ENCODE assay signal across 9 cellular contexts in the genomic region with DNA sequence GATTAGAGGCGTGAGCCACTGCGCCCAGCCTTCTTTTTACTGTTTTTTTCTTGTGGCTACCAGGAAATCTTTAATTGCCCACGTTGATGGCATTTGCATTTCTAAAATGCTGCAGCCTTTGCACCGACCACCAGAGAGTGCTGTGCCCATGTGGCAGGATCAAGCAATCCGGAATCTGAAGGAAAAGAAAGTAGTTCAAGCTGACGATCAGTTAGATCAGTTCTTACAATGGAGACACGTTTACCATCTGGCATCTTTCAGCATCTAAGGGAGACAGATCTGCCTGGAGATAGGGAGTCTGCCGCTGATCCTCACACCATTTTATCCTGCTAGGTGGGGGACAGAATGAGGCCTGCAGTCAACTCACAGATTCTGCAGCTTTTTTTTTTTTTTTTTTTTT. TPM values are rescaled to one million over a fixed set of nuclear protein-coding genes. Genes with fewer than 3 reads are reported as not detected.
DNase-seq lines count a peak whose midpoint lies in the region; ATAC-seq, FAIRE-seq and TF ChIP-seq lines count a peak whose summit lies in the region.
"Had no signal": no experiment of that assay in that cellular context is flagged by ENCODE, and none has a peak within 500 bp of the region (broad histone marks: within the 10 kb centered on the region; RNA-seq: fewer than 3 reads in every experiment).

No MANE protein-coding gene starts in this region.

- no peak overlapping the region for H3K4me2 ChIP-seq in A549

- no peaks in the 10 kb centered on the region for H3K9me3 ChIP-seq in A549

- H3K36me3 Mint-ChIP-seq in naive thymus-derived CD8-positive, alpha-beta T cell, result no peaks in the 10 kb centered on the region

- no peak overlapping the region for H3K4me3 ChIP-seq in A549

- TF ChIP-seq EP300 in A549 (IDR thresholded peaks at IDR 0.05), result no peak

- peak overlapping the region in 1 of 10 donors; percentile 60 for H3K27ac Mint-ChIP-seq in naive thymus-derived CD8-positive, alpha-beta T cell

- H3K4me1 Mint-ChIP-seq in naive thymus-derived CD8-positive, alpha-beta T cell, result peaks cover 0 to 6% (median 1%) of the 10 kb centered on the region in 4 donors

- peak; percentile 54 for TF ChIP-seq CTCF in A549 (IDR thresholded peaks at IDR 0.05)

- POLR2A ChIA-PET in A549 (lab: Yijun Ruan, JAX), result no interaction called here
- POLR2A ChIA-PET in naive thymus-derived CD8-positive, alpha-beta T cell (lab: Charles Lee), result no interaction called here

- ATAC-seq in A549 (peak; percentile 59 to 67; a peak in 4 of 6 replicates), GM19452 (IDR thresholded peaks at IDR 0.05; ENCODE audit: unreplicated experiment) (no peak)
- ATAC-seq in naive thymus-derived CD8-positive, alpha-beta T cell, result peak; percentile 37 to 45

- no peak overlapping the region for H3K4me3 Mint-ChIP-seq in naive thymus-derived CD8-positive, alpha-beta T cell

- H3K9me3 Mint-ChIP-seq in naive thymus-derived CD8-positive, alpha-beta T cell, result no peaks in the 10 kb centered on the region

- H3K4me1 ChIP-seq in A549, result no peaks in the 10 kb centered on the region

- H3K27ac ChIP-seq in A549, result no peak overlapping the region

- in situ Hi-C loops in T47D (cut with HindIII; ENCODE audit: low pct_unique_long_range_greater_than_20kb, low sequenced_read_pairs), result no loop called here

- DNase-seq in A549 (ENCODE audit: low read depth in 1 of 2, low spot score in 1 of 2) (peak; percentile 47 to 58), ELR (ENCODE audit: low read depth) (peak; percentile 59), NCI-H510A (lab: John Stamatoyannopoulos, UW) (peak; percentile 41), T47D (ENCODE audit: low read depth in 1 of 2, low spot score in 1 of 2) (peak; percentile 51 to 64), activated gamma-delta T cell (lab: John Stamatoyannopoulos, UW) (no peak)
- peak in 3 of 10 donors; percentile 16 to 29 (median 26) for DNase-seq in naive thymus-derived CD8-positive, alpha-beta T cell
- DNase-seq in central memory CD4-positive, alpha-beta T cell, result no peak

- peaks cover 0 to 21% (median 10%) of the 10 kb centered on the region in 5 donors for H3K27me3 Mint-ChIP-seq in naive thymus-derived CD8-positive, alpha-beta T cell

- CTCF ChIA-PET in A549 (lab: Yijun Ruan, JAX), result interaction anchor here (1.0 to 1.9 kb wide), 6 partner anchors 9 to 29 kb away, joined by 3 to 9 read pairs (median 4); partner anchors contain the start of gene TINCR

- WGBS in A549 (ENCODE audit: missing lambda C conversion rate), result 31% methylated on average over 8 of the region's 8 CpGs

- FAIRE-seq in A549 (lab: Jason Lieb, UNC), result no peak

- peak; percentile 57 to 59 for TF ChIP-seq RAD21 in A549 (conservative IDR thresholded peaks at IDR 0.05 in 1 of 2, IDR thresholded peaks at IDR 0.05 in 1 of 2)

- TF ChIP-seq POLR2A in A549 (IDR thresholded peaks at IDR 0.05; ENCODE audit: low read length), result no peak

TF ChIP-seq in A549, 52 proteins besides CTCF, POLR2A, EP300 and RAD21:
- no peak for TF ChIP-seq SREBF2 (IDR thresholded peaks at IDR 0.05)
- peak; percentile 46 for TF ChIP-seq SMC3 (IDR thresholded peaks at IDR 0.05)

RNA-seq across cellular contexts. Expression of gene TINCR, which starts 19.9 kb away (rescaled TPM):
- polyA plus RNA-seq in A549 (2011; rRNA removed), result 1.2 TPM in 2 replicates
- 1.2 and 1.3 TPM in 2 replicates for polyA plus RNA-seq in A549 (2012; cell fraction: cytosol; rRNA removed)
- 0.54 and 1.3 TPM in 2 replicates for polyA plus RNA-seq in A549 (2012; cell fraction: nucleus; rRNA removed)
- 1.6 to 1.9 TPM (median 1.8 TPM) in 3 replicates for polyA plus RNA-seq in A549 (2017; fragmentation: RNase III; extraction: RNeasy Plus Mini Kit Qiagen cat#74134 plus additional on column Dnase treatment)
- 1.1 and 1.4 TPM in 2 replicates for polyA minus RNA-seq in A549 (2011; rRNA and poly(A)+ RNA removed)
- total RNA-seq in naive thymus-derived CD8-positive, alpha-beta T cell, result 1 to 10 TPM; 2.2 to 2.3 TPM
- polyA plus RNA-seq in naive thymus-derived CD8-positive, alpha-beta T cell, result under 1 TPM in 1 of 3 donors, not detected in 2; 0.09 TPM
- total RNA-seq: dermis microvascular lymphatic vessel endothelial cell had no signal

Comparison
In these comparisons a context has a peak if more than half of its experiments do, and no peak if none do; other contexts are left out.
1. DNase-seq: peak in A549 (2 of 2), ELR (single experiment), NCI-H510A (single experiment) and T47D (2 of 2); none in central memory CD4-positive, alpha-beta T cell (single experiment) and activated gamma-delta T cell (single experiment).